In genomic region chr4:119139822-119140252, GRCh38 we compare ENCODE assay signal across 1 cellular context.
TF ChIP-seq lines count a peak whose summit lies in the region.

No MANE protein-coding gene starts in this region.

TF ChIP-seq in endothelial cell of umbilical vein, 7 proteins besides CTCF, POLR2A, EP300 and RAD21 (continued from another document):
- no peak for TF ChIP-seq GATA2 (IDR thresholded peaks at IDR 0.05; ENCODE audit: insufficient read depth, insufficient read length, low read depth, low read length)
- TF ChIP-seq MAX (IDR thresholded peaks at IDR 0.05; ENCODE audit: insufficient read depth, insufficient read length), result no peak
